3 cellular contexts compared by ENCODE assay signal in the genomic region with DNA sequence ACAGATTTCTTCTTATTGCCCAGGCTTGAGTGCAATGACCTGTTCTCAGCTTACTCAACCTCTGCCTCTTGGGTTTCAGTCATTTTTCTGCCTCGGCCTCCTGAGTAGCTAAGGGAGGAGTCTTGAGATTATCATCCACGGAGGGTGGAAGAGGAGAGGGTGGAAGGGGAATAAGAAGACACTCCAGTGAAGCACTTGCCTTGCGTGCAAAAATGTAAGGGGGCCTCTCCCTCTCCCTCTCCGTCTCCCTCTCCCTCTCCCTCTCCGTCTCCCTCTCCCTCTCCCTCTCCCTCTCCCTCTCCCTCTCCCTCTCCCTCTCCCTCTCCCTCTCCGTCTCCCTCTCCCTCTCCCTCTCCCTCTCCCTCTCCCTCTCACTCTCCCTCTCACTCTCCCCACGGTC. TPM values are rescaled to one million over a fixed set of nuclear protein-coding genes. Genes with fewer than 3 reads are reported as not detected.
"Had no signal": no experiment of that assay in that cellular context is flagged by ENCODE, and none has a peak within 500 bp of the region (broad histone marks: within the 10 kb centered on the region; RNA-seq: fewer than 3 reads in every experiment).

No MANE protein-coding gene starts in this region.

RNA-seq across cellular contexts. Expression of gene CLEC18C, which starts 29.9 kb away (rescaled TPM):
- total RNA-seq: HT1080, IMR-90 had no signal
- polyA plus RNA-seq: IgD-negative memory B cell had no signal
